10 cellular contexts compared by ENCODE assay signal in the genomic region with DNA sequence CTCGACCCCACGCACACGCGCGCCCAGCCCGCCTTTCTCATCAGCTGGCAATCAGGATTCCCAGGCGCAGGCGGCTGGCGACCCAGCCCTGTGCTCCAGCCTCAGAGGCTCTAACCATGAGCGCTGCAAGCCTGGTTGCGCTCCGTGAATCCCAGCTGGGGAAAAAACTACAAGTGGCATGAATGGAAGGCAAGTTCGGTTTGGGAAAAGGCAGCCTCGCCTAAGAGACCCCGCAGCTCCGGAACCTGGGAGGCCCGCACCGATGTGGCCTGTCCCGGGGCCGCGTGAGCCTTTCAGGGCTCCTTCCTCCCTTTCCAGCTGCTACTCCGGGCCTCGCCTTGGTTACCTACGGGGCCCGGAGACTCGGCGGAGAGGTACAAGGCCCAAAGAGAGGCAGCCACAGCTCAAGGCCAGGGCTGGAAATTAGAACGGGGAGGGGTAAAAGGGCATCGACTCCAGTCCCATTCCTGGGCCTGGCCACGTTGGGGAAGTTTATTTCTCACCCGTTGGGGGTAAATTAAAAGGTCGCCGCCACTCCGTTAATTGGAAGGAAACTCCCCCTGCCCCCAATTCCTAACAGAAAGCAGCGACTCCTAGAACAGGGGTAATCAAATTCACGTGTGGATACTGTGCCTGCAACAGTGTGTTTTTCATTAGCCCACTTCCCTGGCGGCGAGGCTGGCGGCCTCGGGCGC. TPM values are rescaled to one million over a fixed set of nuclear protein-coding genes. Genes with fewer than 3 reads are reported as not detected.
DNase-seq lines count a peak whose midpoint lies in the region; ATAC-seq and TF ChIP-seq lines count a peak whose summit lies in the region.
"Had no signal": no experiment of that assay in that cellular context is flagged by ENCODE, and none has a peak within 500 bp of the region (broad histone marks: within the 10 kb centered on the region; RNA-seq: fewer than 3 reads in every experiment).

No MANE protein-coding gene starts in this region.

- peaks cover 3 to 67% (median 28%) of the 10 kb centered on the region in 9 donors for H3K4me1 ChIP-seq in heart right ventricle
- H3K4me1 ChIP-seq in ascending aorta: peaks cover 0 to 8% of the 10 kb centered on the region in 2 donors
- H3K4me1 ChIP-seq in mucosa of rectum (ENCODE audit: control insufficient read depth in 2 of 2, insufficient read depth in 2 of 2, low read length in 2 of 2): peaks cover 14 to 30% of the 10 kb centered on the region in 2 donors
- peaks cover 37% of the 10 kb centered on the region for H3K4me1 ChIP-seq in vagina

- intact Hi-C loops in left cardiac atrium (cut with DNase I) (loop anchor here (10.0 kb wide), 2 partner anchors 782 to 1302 kb away; no protein-coding TSS in a partner anchor), heart right ventricle (cut with DNase I) (loop anchor here in 7 of 10 donors (10.0 kb wide), 6 partner anchors 312 to 1302 kb away; no protein-coding TSS in a partner anchor), ascending aorta (cut with DNase I) (loop anchor here (10.0 kb wide), 1 partner anchor 1272 kb away; no protein-coding TSS in a partner anchor), vagina (cut with DNase I) (loop anchor here (5.0 to 10.0 kb wide), 2 partner anchors 794 to 1312 kb away; no protein-coding TSS in a partner anchor)

- H3K9ac ChIP-seq in mucosa of rectum (ENCODE audit: low read depth in 1 of 2, low read length in 2 of 2): peak overlapping the region; percentile 81 to 96

- WGBS in heart right ventricle, 2 donors: 3 to 5% methylated on average over 41 of the region's 41 CpGs

- H3K36me3 ChIP-seq in heart right ventricle (peaks cover 0 to 15% (median 0%) of the 10 kb centered on the region in 9 donors), ascending aorta (no peaks in the 10 kb centered on the region), mucosa of rectum (ENCODE audit: control insufficient read depth in 2 of 2, insufficient read depth in 2 of 2, low read length in 2 of 2) (no peaks in the 10 kb centered on the region), vagina (no peaks in the 10 kb centered on the region)

- H3K4me3 ChIP-seq in heart right ventricle: peak overlapping the region in 1 of 10 donors; percentile 49
- H3K4me3 ChIP-seq in ascending aorta: peak overlapping the region; percentile 45 to 59
- H3K4me3 ChIP-seq in mucosa of rectum (ENCODE audit: low read length in 2 of 2): peak overlapping the region; percentile 67 to 84
- H3K4me3 ChIP-seq in vagina: peak overlapping the region; percentile 56 to 64

- ATAC-seq in left cardiac atrium: no peak
- no peak for ATAC-seq in heart right ventricle
- ATAC-seq in HG03280 (IDR thresholded peaks at IDR 0.05; ENCODE audit: unreplicated experiment): no peak

- DNase-seq in left cardiac atrium: peak; percentile 7
- DNase-seq in heart right ventricle: no peak
- no peak for DNase-seq in ascending aorta (ENCODE audit: low spot score in 2 of 2)
- no peak for DNase-seq in vagina (ENCODE audit: extremely low spot score in 2 of 2)
- no peak for DNase-seq in GM19240 (ENCODE audit: insufficient read length, low spot score)
- no peak for DNase-seq in RPMI8226
- DNase-seq: activated CD4-positive, alpha-beta T cell treated with anti-CD3 and anti-CD28 coated beads for 1 hour; NCI-H345 had no signal

- H3K9me3 ChIP-seq in heart right ventricle (no peaks in the 10 kb centered on the region), ascending aorta (no peaks in the 10 kb centered on the region), mucosa of rectum (ENCODE audit: control insufficient read depth in 2 of 2, low read length in 2 of 2) (no peaks in the 10 kb centered on the region), vagina (no peaks in the 10 kb centered on the region)

- no peak overlapping the region for H3K27ac ChIP-seq in heart right ventricle
- no peak overlapping the region for H3K27ac ChIP-seq in ascending aorta
- H3K27ac ChIP-seq in mucosa of rectum (ENCODE audit: low read depth in 2 of 2, low read length in 2 of 2): peak overlapping the region; percentile 91 to 92
- peak overlapping the region; percentile 99 for H3K27ac ChIP-seq in vagina

- TF ChIP-seq POLR2A in vagina (IDR thresholded peaks at IDR 0.05): no peak

- TF ChIP-seq CTCF in heart right ventricle (IDR thresholded peaks at IDR 0.05) (no peak), ascending aorta (IDR thresholded peaks at IDR 0.05) (no peak), vagina (IDR thresholded peaks at IDR 0.05) (no peak)

- H3K27me3 ChIP-seq in heart right ventricle: peaks cover 75 to 100% (median 100%) of the 10 kb centered on the region in 7 donors
- H3K27me3 ChIP-seq in ascending aorta: peaks cover 53% of the 10 kb centered on the region
- peaks cover 0 to 3% of the 10 kb centered on the region in 2 donors for H3K27me3 ChIP-seq in mucosa of rectum (ENCODE audit: control insufficient read depth in 2 of 2, insufficient read depth in 2 of 2, low read length in 2 of 2)
- H3K27me3 ChIP-seq in vagina: no peaks in the 10 kb centered on the region

RNA-seq across cellular contexts. Expression of gene HOXA9, which starts 1.3 kb away (rescaled TPM):
- total RNA-seq in left cardiac atrium: not detected
- not detected for total RNA-seq in heart right ventricle
- polyA plus RNA-seq in heart right ventricle: not detected
- not detected for total RNA-seq in ascending aorta
- total RNA-seq in vagina: 13.0 TPM

RNA-seq across cellular contexts. Expression of gene HOXA10, which starts 7.5 kb away (rescaled TPM):
- under 1 TPM; 0.10 to 0.21 TPM for total RNA-seq in left cardiac atrium
- total RNA-seq in heart right ventricle: under 1 TPM in 1 of 10 donors, not detected in 9; 0.19 TPM
- polyA plus RNA-seq in heart right ventricle: under 1 TPM in 1 of 2 donors, not detected in 1; 0.03 TPM
- total RNA-seq in ascending aorta: not detected
- 19.2 TPM for total RNA-seq in vagina

RNA-seq across cellular contexts. Expression of gene HOXA7, which starts 10.1 kb away (rescaled TPM):
- total RNA-seq in left cardiac atrium (under 1 TPM; 0.12 to 0.39 TPM), heart right ventricle (not detected), ascending aorta (12.0 TPM), vagina (23.8 TPM)
- polyA plus RNA-seq in heart right ventricle: under 1 TPM in 1 of 2 donors, not detected in 1; 0.04 TPM

RNA-seq across cellular contexts. Expression of gene HOXA3, which starts 14.2 kb away (rescaled TPM):
- total RNA-seq in left cardiac atrium (under 1 TPM; 0.68 to 0.74 TPM), heart right ventricle (1 to 10 TPM in 1 of 10 donors, under 1 TPM in 7, not detected in 2; 0.11 to 1.5 (median 0.22) TPM), ascending aorta (14.4 TPM), vagina (3.9 TPM)
- under 1 TPM; 0.35 to 0.37 TPM for polyA plus RNA-seq in heart right ventricle

RNA-seq across cellular contexts. Expression of gene HOXA11, which starts 18.4 kb away (rescaled TPM):
- total RNA-seq in left cardiac atrium: not detected
- not detected for total RNA-seq in heart right ventricle
- not detected for polyA plus RNA-seq in heart right ventricle
- total RNA-seq in ascending aorta: not detected
- 9.8 TPM for total RNA-seq in vagina

Comparison
In these comparisons a context has a peak if more than half of its experiments do, and no peak if none do; other contexts are left out.
1. H3K27ac ChIP-seq: peak in mucosa of rectum (2 of 2) and vagina (single experiment); none in heart right ventricle (0 of 10) and ascending aorta (0 of 2).
2. RNA of gene HOXA9, which starts 1.3 kb away (total RNA-seq): 13.0 TPM in vagina (single experiment); not detected in left cardiac atrium, not detected in heart right ventricle and not detected in ascending aorta (single experiment); every median in the first group is over 10 times any median in the second.
3. RNA of gene HOXA10, which starts 7.5 kb away (total RNA-seq): 19.2 TPM in vagina (single experiment); 0.10 to 0.21 TPM in left cardiac atrium, not detected in ascending aorta (single experiment) and 0.19 TPM in heart right ventricle; every median in the first group is over 10 times any median in the second.